8 cellular contexts compared by ENCODE assay signal in genomic region chr1:21344098-21344749, GRCh38. TPM values are rescaled to one million over a fixed set of nuclear protein-coding genes. Genes with fewer than 3 reads are reported as not detected.
DNase-seq lines count a peak whose midpoint lies in the region; ATAC-seq and TF ChIP-seq lines count a peak whose summit lies in the region.

No MANE protein-coding gene starts in this region.

- in situ Hi-C loops in ACHN (cut with HindIII; ENCODE audit: low pct_ligation_motif_present, low pct_unique_long_range_greater_than_20kb, low sequenced_read_pairs), result no loop called here

- H3K9me3 Mint-ChIP-seq in IgD-negative memory B cell, result no peaks in the 10 kb centered on the region
- no peaks in the 10 kb centered on the region for H3K9me3 Mint-ChIP-seq in naive thymus-derived CD8-positive, alpha-beta T cell

- POLR2A ChIA-PET in AG04450 (lab: Yijun Ruan, JAX), result interaction anchor here (0.6 kb wide), 1 partner anchor 215 kb away, joined by 4 read pairs; no protein-coding TSS in a partner anchor
- POLR2A ChIA-PET in naive thymus-derived CD8-positive, alpha-beta T cell (lab: Charles Lee), result interaction anchor here (0.9 to 4.5 kb wide), 11 partner anchors 7 to 557 kb away, joined by 3 to 85 read pairs (median 6); partner anchors contain the start of genes ECE1 and HP1BP3

- H3K4me3 ChIP-seq in AG04450 (ENCODE audit: low read depth, low read length), result peak overlapping the region; percentile 86

- H3K4me1 Mint-ChIP-seq in IgD-negative memory B cell, result peaks cover 24 to 29% (median 26%) of the 10 kb centered on the region in 3 donors
- H3K4me1 Mint-ChIP-seq in naive thymus-derived CD8-positive, alpha-beta T cell, result peaks cover 39 to 55% (median 51%) of the 10 kb centered on the region in 4 donors

- H3K27me3 ChIP-seq in AG04450 (ENCODE audit: control insufficient read depth, insufficient read depth, low read length), result no peaks in the 10 kb centered on the region

- ATAC-seq in naive thymus-derived CD8-positive, alpha-beta T cell, result no peak
- ATAC-seq in HG03139 (IDR thresholded peaks at IDR 0.05; ENCODE audit: unreplicated experiment), result no peak

- H3K4me3 Mint-ChIP-seq in IgD-negative memory B cell, result peak overlapping the region; percentile 87 to 95 (median 92)
- H3K4me3 Mint-ChIP-seq in naive thymus-derived CD8-positive, alpha-beta T cell, result peak overlapping the region in 9 of 10 donors; percentile 82 to 92 (median 88)

- H3K36me3 Mint-ChIP-seq in IgD-negative memory B cell, result no peaks in the 10 kb centered on the region
- no peaks in the 10 kb centered on the region for H3K36me3 Mint-ChIP-seq in naive thymus-derived CD8-positive, alpha-beta T cell

- no peak overlapping the region for H3K27ac ChIP-seq in AG04450 (ENCODE audit: low read depth, low read length)
- H3K27ac ChIP-seq in cingulate gyrus (ENCODE audit: low read depth, low read length), result peak overlapping the region; percentile 47

- H3K27me3 Mint-ChIP-seq in IgD-negative memory B cell, result no peaks in the 10 kb centered on the region
- H3K27me3 Mint-ChIP-seq in naive thymus-derived CD8-positive, alpha-beta T cell, result no peaks in the 10 kb centered on the region

- DNase-seq in AG04450 (ENCODE audit: low read depth, low spot score) (no peak), NCI-H1105 treated with DMSO at 0.1 percent for 48 hours (lab: John Stamatoyannopoulos, UW) (no peak), ACHN (no peak), iPS-NIHi11 (ENCODE audit: low spot score) (no peak)
- no peak for DNase-seq in naive thymus-derived CD8-positive, alpha-beta T cell

- TF ChIP-seq CTCF in AG04450 (IDR thresholded peaks at IDR 0.05; ENCODE audit: low read depth, low read length), result no peak

- H3K27ac Mint-ChIP-seq in IgD-negative memory B cell, result peak overlapping the region; percentile 85 to 91 (median 88)
- H3K27ac Mint-ChIP-seq in naive thymus-derived CD8-positive, alpha-beta T cell, result peak overlapping the region; percentile 72 to 97 (median 81)

- peaks cover 4% of the 10 kb centered on the region; the same call in 1 of the 2 replicates for H3K9me3 ChIP-seq in AG04450 (ENCODE audit: control insufficient read depth, insufficient read depth, low read length)

- CTCF ChIA-PET in AG04450 (lab: Charles Lee), result interaction anchor here (1.2 to 1.5 kb wide), 2 partner anchors 24 to 89 kb away, joined by 4 read pairs; no protein-coding TSS in a partner anchor

RNA-seq across cellular contexts. Expression of gene ECE1, which starts 54.0 kb away (rescaled TPM):
- polyA plus RNA-seq in AG04450 (2011; rRNA removed) (145 and 161 TPM in 2 replicates), IgD-negative memory B cell (58.6 TPM)
- 84.2 and 92.4 TPM in 2 replicates for polyA minus RNA-seq in AG04450 (2011; rRNA and poly(A)+ RNA removed)
- total RNA-seq in naive thymus-derived CD8-positive, alpha-beta T cell, result 10 to 100 TPM; 51.7 to 53.6 TPM
- polyA plus RNA-seq in naive thymus-derived CD8-positive, alpha-beta T cell, result 10 to 100 TPM in 2 of 3 donors, 1 to 10 TPM in 1; 9.1 to 37.3 (median 20.5) TPM
